ENCODE assay signal across 30 cellular contexts in genomic region chr6:41122373-41122772, GRCh38. TPM values are rescaled to one million over a fixed set of nuclear protein-coding genes. Genes with fewer than 3 reads are reported as not detected.
DNase-seq lines count a peak whose midpoint lies in the region; ATAC-seq and TF ChIP-seq lines count a peak whose summit lies in the region.
"Had no signal": no experiment of that assay in that cellular context is flagged by ENCODE, and none has a peak within 500 bp of the region (broad histone marks: within the 10 kb centered on the region; RNA-seq: fewer than 3 reads in every experiment).

No MANE protein-coding gene starts in this region.

- H2AFZ ChIP-seq in IMR-90 (replicated peaks; ENCODE audit: low read length, poor library complexity) = no peak overlapping the region

- no peak overlapping the region for H3K23ac ChIP-seq in IMR-90 (ENCODE audit: low read depth, low read length)

- TF ChIP-seq POLR2A in IMR-90 (IDR thresholded peaks at IDR 0.05; ENCODE audit: low read depth, low read length) = no peak

- H3K4me1 Mint-ChIP-seq in CD8-positive, alpha-beta T cell (ENCODE audit: low read depth) = no peaks in the 10 kb centered on the region
- H3K4me1 Mint-ChIP-seq: naive thymus-derived CD4-positive, alpha-beta T cell; stimulated activated naive B cell treated with anti-CD40 and anti-IgM and Interleukin-4, amounts not matched to agents 10 μg/mL and 1 μg/mL and 100 μg/mL, for 72 hours had no signal

- H2BK20ac ChIP-seq in IMR-90 (ENCODE audit: low read depth, low read length) = no peak overlapping the region

- no peak overlapping the region for H2BK15ac ChIP-seq in IMR-90 (ENCODE audit: low read depth, low read length)

- H4K5ac ChIP-seq in IMR-90 (ENCODE audit: low read depth, low read length) = no peak overlapping the region

- TF ChIP-seq RAD21 in IMR-90 (IDR thresholded peaks at IDR 0.05; ENCODE audit: low read length) = no peak

- POLR2A ChIA-PET in IMR-90 (lab: Charles Lee; ENCODE audit: unreplicated experiment) = no interaction called here
- POLR2A ChIA-PET in CD8-positive, alpha-beta T cell (lab: Charles Lee) = no interaction called here

- H4K91ac ChIP-seq in IMR-90 (ENCODE audit: insufficient read depth, low read depth, low read length) = no peak overlapping the region

- no peaks in the 10 kb centered on the region for H3K79me1 ChIP-seq in IMR-90 (ENCODE audit: low read depth in 1 of 2, low read length in 2 of 2)

- H3K9ac ChIP-seq in IMR-90 (ENCODE audit: low read depth, low read length) = no peak overlapping the region
- H3K9ac ChIP-seq: BLaER1 had no signal

- TF ChIP-seq CTCF in IMR-90 (conservative IDR thresholded peaks at IDR 0.05; ENCODE audit: low read depth, low read length) = no peak
- no peak for TF ChIP-seq CTCF in astrocyte of the spinal cord (IDR thresholded peaks at IDR 0.05; ENCODE audit: low read depth, low read length)
- no peak for TF ChIP-seq CTCF in left lung (IDR thresholded peaks at IDR 0.05)
- no peak for TF ChIP-seq CTCF in CD8-positive, alpha-beta T cell (IDR thresholded peaks at IDR 0.05)

- in situ Hi-C loops in IMR-90 (cut with MboI; ENCODE audit: low sequenced_read_pairs) (no loop called here), astrocyte of the spinal cord (cut with HindIII; ENCODE audit: low sequenced_read_pairs) (no loop called here)

- H4K8ac ChIP-seq in IMR-90 (ENCODE audit: low read depth in 2 of 2, low read length in 2 of 2) = no peak overlapping the region

- DNase-seq in AG20443 (ENCODE audit: low spot score) = peak; percentile 18
- DNase-seq in IMR-90 = peak; percentile 57
- DNase-seq in astrocyte of the spinal cord (ENCODE audit: low read depth, low spot score) = peak; percentile 32
- DNase-seq in left lung = no peak
- DNase-seq in posterior cingulate gyrus = no peak
- no peak for DNase-seq in Kasumi-1 (lab: John Stamatoyannopoulos, UW)
- no peak for DNase-seq in CD8-positive, alpha-beta T cell
- DNase-seq: activated CD4-positive, alpha-beta T cell treated with anti-CD3 and anti-CD28 coated beads for 1 hour; activated CD8-positive, alpha-beta T cell treated with anti-CD3 and anti-CD28 coated beads for 36 hours; activated effector memory CD4-positive, alpha-beta T cell treated with anti-CD3 and anti-CD28 coated beads, Interleukin-2, amount 50 U/mL, for 16 hours; esophagus squamous epithelium; head of caudate nucleus; left cardiac atrium; naive thymus-derived CD4-positive, alpha-beta T cell; NCI-H1436 treated with DMSO at 0.1 percent for 48 hours; NCI-H2107; NCI-H526 treated with DMSO at 0.1 percent for 48 hours; occipital lobe; stimulated activated CD4-positive, alpha-beta T cell treated with anti-CD3 and anti-CD28 coated beads, Interleukin-4, amount 100 ng/mL, for 1 hour; stimulated activated naive B cell treated with anti-CD40 and anti-IgM and Interleukin-4, amounts not matched to agents 10 μg/mL and 1 μg/mL and 100 μg/mL, for 72 hours; testis; uterus had no signal

- no peak overlapping the region for H2BK5ac ChIP-seq in IMR-90 (ENCODE audit: low read depth, low read length, poor library complexity, severe bottlenecking)

- no peak overlapping the region for H3K4me3 ChIP-seq in IMR-90 (ENCODE audit: insufficient read depth, low read depth, low read length)
- no peak overlapping the region for H3K4me3 ChIP-seq in astrocyte of the spinal cord (ENCODE audit: low read depth, low read length)
- no peak overlapping the region for H3K4me3 ChIP-seq in left lung
- no peak overlapping the region for H3K4me3 ChIP-seq in CD8-positive, alpha-beta T cell (ENCODE audit: low read depth, low read length)
- H3K4me3 ChIP-seq: BLaER1, breast epithelium, coronary artery, esophagus squamous epithelium, testis, uterus had no signal

- no peak overlapping the region for H3K4me3 Mint-ChIP-seq in CD8-positive, alpha-beta T cell
- H3K4me3 Mint-ChIP-seq: activated CD8-positive, alpha-beta T cell treated with anti-CD3 and anti-CD28 coated beads for 36 hours; naive thymus-derived CD4-positive, alpha-beta T cell; stimulated activated naive B cell treated with anti-CD40 and anti-IgM and Interleukin-4, amounts not matched to agents 10 μg/mL and 1 μg/mL and 100 μg/mL, for 72 hours had no signal

- intact Hi-C loops in IMR-90 (cut with micrococcal nuclease) (no loop called here), left lung (cut with DNase I) (no loop called here), posterior cingulate gyrus (cut with DNase I) (no loop called here)
- intact Hi-C loops in CD8-positive, alpha-beta T cell (cut with DNase I, micrococcal nuclease) = no loop called here

- dilution Hi-C loops in IMR-90 (cut with HindIII; ENCODE audit: low sequenced_read_pairs, unreplicated experiment) = no loop called here

- no peaks in the 10 kb centered on the region for H4K20me1 ChIP-seq in IMR-90 (ENCODE audit: insufficient read depth, low read length)
- H4K20me1 ChIP-seq: BLaER1 had no signal

- no peaks in the 10 kb centered on the region for H3K4me1 ChIP-seq in IMR-90 (ENCODE audit: control insufficient read depth, insufficient read depth, low read length)
- H3K4me1 ChIP-seq in left lung = no peaks in the 10 kb centered on the region
- H3K4me1 ChIP-seq in CD8-positive, alpha-beta T cell (ENCODE audit: insufficient read depth, low read length) = no peaks in the 10 kb centered on the region
- H3K4me1 ChIP-seq: BLaER1, breast epithelium, esophagus squamous epithelium, uterus had no signal

- no TSS peak for BruUV-seq in IMR-90 (replicated peaks; lab: Mats Ljungman, UMichigan)

- H3K56ac ChIP-seq in IMR-90 (ENCODE audit: extremely low read depth, insufficient read depth, low read length) = no peak overlapping the region

- H3K14ac ChIP-seq in IMR-90 (replicated peaks; ENCODE audit: low read depth, low read length) = no peak overlapping the region

- H2BK120ac ChIP-seq in IMR-90 (ENCODE audit: low read depth, low read length) = no peak overlapping the region

- no peaks in the 10 kb centered on the region for H3K9me3 Mint-ChIP-seq in CD8-positive, alpha-beta T cell
- H3K9me3 Mint-ChIP-seq: activated CD8-positive, alpha-beta T cell treated with anti-CD3 and anti-CD28 coated beads for 36 hours; stimulated activated naive B cell treated with anti-CD40 and anti-IgM and Interleukin-4, amounts not matched to agents 10 μg/mL and 1 μg/mL and 100 μg/mL, for 72 hours had no signal

- H3K9me3 ChIP-seq in IMR-90 (ENCODE audit: control insufficient read depth, insufficient read depth, low read length) = no peaks in the 10 kb centered on the region
- no peaks in the 10 kb centered on the region for H3K9me3 ChIP-seq in left lung
- no peaks in the 10 kb centered on the region for H3K9me3 ChIP-seq in CD8-positive, alpha-beta T cell (ENCODE audit: low read length)
- H3K9me3 ChIP-seq: BLaER1, breast epithelium, esophagus squamous epithelium, testis, uterus had no signal

- H3K4me2 ChIP-seq in IMR-90 (ENCODE audit: low read depth, low read length) = no peak overlapping the region
- H3K4me2 ChIP-seq: BLaER1 had no signal

- H3K27me3 Mint-ChIP-seq in CD8-positive, alpha-beta T cell (ENCODE audit: low read depth) = no peaks in the 10 kb centered on the region
- H3K27me3 Mint-ChIP-seq: activated CD8-positive, alpha-beta T cell treated with anti-CD3 and anti-CD28 coated beads for 36 hours; naive thymus-derived CD4-positive, alpha-beta T cell; stimulated activated naive B cell treated with anti-CD40 and anti-IgM and Interleukin-4, amounts not matched to agents 10 μg/mL and 1 μg/mL and 100 μg/mL, for 72 hours had no signal

- H2AK9ac ChIP-seq in IMR-90 (replicated peaks; ENCODE audit: low read depth, low read length, poor library complexity) = no peak overlapping the region

- H3K27me3 ChIP-seq in IMR-90 (ENCODE audit: control insufficient read depth, insufficient read depth, low read length) (no peaks in the 10 kb centered on the region), left lung (no peaks in the 10 kb centered on the region)
- H3K27me3 ChIP-seq in CD8-positive, alpha-beta T cell (ENCODE audit: insufficient read depth, low read length) = no peaks in the 10 kb centered on the region
- H3K27me3 ChIP-seq: BLaER1, breast epithelium, esophagus squamous epithelium, testis, uterus had no signal

- H3K36me3 Mint-ChIP-seq in CD8-positive, alpha-beta T cell = peaks cover 58% of the 10 kb centered on the region

- H3K4ac ChIP-seq in IMR-90 (ENCODE audit: low read depth, low read length) = no peak overlapping the region

- no peak overlapping the region for H3K27ac ChIP-seq in IMR-90 (ENCODE audit: insufficient read depth, low read length)
- H3K27ac ChIP-seq in left lung = peak overlapping the region in 1 of 2 donors; percentile 51
- no peak overlapping the region for H3K27ac ChIP-seq in CD8-positive, alpha-beta T cell (ENCODE audit: low read depth, low read length)
- H3K27ac ChIP-seq: BLaER1, breast epithelium, coronary artery, esophagus squamous epithelium, testis, uterus had no signal

- H3K36me3 ChIP-seq in IMR-90 (ENCODE audit: control insufficient read depth, insufficient read depth, low read length) (no peaks in the 10 kb centered on the region), left lung (peaks cover 0 to 15% of the 10 kb centered on the region in 2 donors)
- H3K36me3 ChIP-seq in CD8-positive, alpha-beta T cell (ENCODE audit: insufficient read depth, low read length) = no peaks in the 10 kb centered on the region
- H3K36me3 ChIP-seq: breast epithelium, uterus had no signal

- no peak overlapping the region for H3K27ac Mint-ChIP-seq in CD8-positive, alpha-beta T cell
- H3K27ac Mint-ChIP-seq: activated CD8-positive, alpha-beta T cell treated with anti-CD3 and anti-CD28 coated beads for 36 hours; stimulated activated naive B cell treated with anti-CD40 and anti-IgM and Interleukin-4, amounts not matched to agents 10 μg/mL and 1 μg/mL and 100 μg/mL, for 72 hours had no signal

- ATAC-seq in IMR-90 (ENCODE audit: low read depth) (peak; percentile 83), left lung (peak; percentile 98), HG02885 (IDR thresholded peaks at IDR 0.05; ENCODE audit: poor library complexity, unreplicated experiment) (no peak)
- ATAC-seq in CD8-positive, alpha-beta T cell = no peak
- ATAC-seq: activated CD8-positive, alpha-beta T cell treated with anti-CD3 and anti-CD28 coated beads for 36 hours; left cardiac atrium; naive thymus-derived CD4-positive, alpha-beta T cell; stimulated activated naive B cell treated with anti-CD40 and anti-IgM and Interleukin-4, amounts not matched to agents 10 μg/mL and 1 μg/mL and 100 μg/mL, for 72 hours had no signal

- H2AK5ac ChIP-seq in IMR-90 (ENCODE audit: low read depth, low read length) = no peak overlapping the region

- H3K18ac ChIP-seq in IMR-90 (ENCODE audit: low read depth, low read length) = no peak overlapping the region

- CTCF ChIA-PET in IMR-90 (lab: Yijun Ruan, JAX) = no interaction called here
- CTCF ChIA-PET in CD8-positive, alpha-beta T cell (lab: Charles Lee) = no interaction called here

- no peaks in the 10 kb centered on the region; the same call in 1 of the 2 replicates for H3K9me1 ChIP-seq in IMR-90 (ENCODE audit: insufficient read depth, low read length)

- WGBS in IMR-90 (ENCODE audit: extremely low coverage in 2 of 2, insufficient read length in 1 of 2), 2 experiments = no CpG with 5 or more reads among the region's 1 CpG

RNA-seq across cellular contexts. Expression of gene TREML1, which starts 31.8 kb away (rescaled TPM):
- total RNA-seq in IMR-90 (2012; rRNA removed) (not detected in 2 replicates), left lung (under 1 TPM; 0.87 to 0.92 TPM)
- not detected in 2 replicates for polyA plus RNA-seq in IMR-90 (2012; rRNA removed)
- polyA plus RNA-seq in IMR-90 (2012; cell fraction: cytosol; rRNA removed) = not detected in 2 replicates
- not detected in 2 replicates for polyA plus RNA-seq in IMR-90 (2012; cell fraction: nucleus; rRNA removed; ENCODE audit: low replicate concordance)
- not detected for total RNA-seq in CD8-positive, alpha-beta T cell
- total RNA-seq: A673; activated CD8-positive, alpha-beta T cell treated with anti-CD3 and anti-CD28 coated beads for 36 hours; esophagus squamous epithelium; left cardiac atrium; occipital lobe; RPMI7951; SK-MEL-5; T-helper 1 cell treated with Interleukin-12 subunit alpha and Interleukin-12 subunit beta and Interleukin-4 antibody, amounts not matched to agents 30 ng/mL and 1 ng/mL, for 36 hours; testis had no signal
- polyA plus RNA-seq: naive thymus-derived CD4-positive, alpha-beta T cell had no signal

RNA-seq across cellular contexts. Expression of gene TREM2, which starts 40.5 kb away (rescaled TPM):
- not detected in 2 replicates for total RNA-seq in IMR-90 (2012; rRNA removed)
- polyA plus RNA-seq in IMR-90 (2012; rRNA removed) = not detected in 2 replicates
- polyA plus RNA-seq in IMR-90 (2012; cell fraction: cytosol; rRNA removed) = not detected in 2 replicates
- polyA plus RNA-seq in IMR-90 (2012; cell fraction: nucleus; rRNA removed; ENCODE audit: low replicate concordance) = not detected in 2 replicates
- total RNA-seq in left lung = 10 to 100 TPM; 16.2 to 29.2 TPM
- total RNA-seq in CD8-positive, alpha-beta T cell = not detected
- total RNA-seq: A673; activated CD8-positive, alpha-beta T cell treated with anti-CD3 and anti-CD28 coated beads for 36 hours; RPMI7951; SK-MEL-5; T-helper 1 cell treated with Interleukin-12 subunit alpha and Interleukin-12 subunit beta and Interleukin-4 antibody, amounts not matched to agents 30 ng/mL and 1 ng/mL, for 36 hours had no signal
- polyA plus RNA-seq: naive thymus-derived CD4-positive, alpha-beta T cell had no signal

RNA-seq across cellular contexts. Expression of gene NFYA, which starts 49.6 kb away (rescaled TPM):
- total RNA-seq in IMR-90 (2012; rRNA removed) (21.9 and 28.5 TPM in 2 replicates), left lung (10 to 100 TPM; 16.4 to 20.3 TPM)
- 10.9 and 12.3 TPM in 2 replicates for polyA plus RNA-seq in IMR-90 (2012; rRNA removed)
- 1.8 and 3.3 TPM in 2 replicates for polyA plus RNA-seq in IMR-90 (2012; cell fraction: cytosol; rRNA removed)
- polyA plus RNA-seq in IMR-90 (2012; cell fraction: nucleus; rRNA removed; ENCODE audit: low replicate concordance) = 5.7 and 12.1 TPM in 2 replicates
- 10 to 100 TPM; 31.7 to 32.7 TPM for total RNA-seq in CD8-positive, alpha-beta T cell

RNA-seq across cellular contexts. Expression of gene OARD1, which starts 50.2 kb away (rescaled TPM):
- 2.3 and 5.6 TPM in 2 replicates for total RNA-seq in IMR-90 (2012; rRNA removed)
- polyA plus RNA-seq in IMR-90 (2012; rRNA removed) = 4.6 and 5.5 TPM in 2 replicates
- polyA plus RNA-seq in IMR-90 (2012; cell fraction: cytosol; rRNA removed) = 0.87 and 1.0 TPM in 2 replicates
- polyA plus RNA-seq in IMR-90 (2012; cell fraction: nucleus; rRNA removed; ENCODE audit: low replicate concordance) = 0.60 and 1.9 TPM in 2 replicates
- 10 to 100 TPM; 14.9 to 20.3 TPM for total RNA-seq in left lung
- 10 to 100 TPM; 20.8 to 27.2 TPM for total RNA-seq in CD8-positive, alpha-beta T cell

Comparison
In these comparisons a context has a peak if more than half of its experiments do, and no peak if none do; other contexts are left out.
1. DNase-seq: peak in AG20443 (single experiment), IMR-90 (single experiment) and astrocyte of the spinal cord (single experiment); none in left lung (0 of 2), posterior cingulate gyrus (0 of 10), Kasumi-1 (0 of 2) and CD8-positive, alpha-beta T cell (0 of 7).
2. ATAC-seq: peak in IMR-90 (single experiment) and left lung (single experiment); none in HG02885 (single experiment) and CD8-positive, alpha-beta T cell (single experiment).
3. RNA of gene TREM2, which starts 40.5 kb away (total RNA-seq): 16.2 to 29.2 TPM in left lung; not detected in IMR-90 and not detected in CD8-positive, alpha-beta T cell; every median in the first group is over 10 times any median in the second.